In the genomic region with DNA sequence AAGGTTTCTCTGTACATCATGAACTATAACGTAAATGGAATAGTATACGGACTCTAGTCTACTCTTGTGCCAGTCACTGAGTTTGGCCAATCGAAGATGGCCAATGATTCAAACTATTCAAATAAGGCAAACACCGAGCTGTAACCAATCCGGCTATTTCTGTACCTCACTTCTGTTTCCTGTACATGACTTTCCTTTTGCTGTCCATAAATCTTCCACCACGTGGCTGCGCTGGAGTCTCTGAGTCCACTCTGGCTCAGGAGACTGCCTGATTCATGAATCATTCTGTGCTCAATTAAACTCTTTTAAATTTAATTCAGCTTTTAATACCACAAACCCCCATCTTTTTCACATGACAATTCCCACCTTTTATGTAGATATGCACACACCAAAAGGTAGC, we compare ENCODE assay signal across 14 cellular contexts. TPM values are rescaled to one million over a fixed set of nuclear protein-coding genes. Genes with fewer than 3 reads are reported as not detected.
DNase-seq lines count a peak whose midpoint lies in the region; ATAC-seq, FAIRE-seq and TF ChIP-seq lines count a peak whose summit lies in the region.
"Had no signal": no experiment of that assay in that cellular context is flagged by ENCODE, and none has a peak within 500 bp of the region (broad histone marks: within the 10 kb centered on the region; RNA-seq: fewer than 3 reads in every experiment).

No MANE protein-coding gene starts in this region.

- intact Hi-C loops in naive thymus-derived CD4-positive, alpha-beta T cell (cut with micrococcal nuclease) = loop anchor here (5.0 kb wide), 2 partner anchors 224 to 274 kb away; no protein-coding TSS in a partner anchor

- H3K27ac Mint-ChIP-seq in CD8-positive, alpha-beta memory T cell = peak overlapping the region in 3 of 8 donors; percentile 78 to 97 (median 97)
- no peak overlapping the region for H3K27ac Mint-ChIP-seq in activated T-cell treated with anti-CD3 and anti-CD28 coated beads, Interleukin-2, amount 50 U/mL, for 72 hours
- H3K27ac Mint-ChIP-seq in naive thymus-derived CD4-positive, alpha-beta T cell = peak overlapping the region in 1 of 9 donors; percentile 91

- H3K36me3 ChIP-seq in CD8-positive, alpha-beta memory T cell (ENCODE audit: insufficient read depth, low read length) = no peaks in the 10 kb centered on the region
- no peaks in the 10 kb centered on the region for H3K36me3 ChIP-seq in naive thymus-derived CD4-positive, alpha-beta T cell (ENCODE audit: control insufficient read depth in 2 of 3, insufficient read depth in 3 of 3, low read length in 3 of 3)
- peaks cover 2 to 4% of the 10 kb centered on the region in 2 donors for H3K36me3 ChIP-seq in small intestine (ENCODE audit: control insufficient read depth in 2 of 2, insufficient read depth in 2 of 2, low read length in 2 of 2)
- H3K36me3 ChIP-seq: uterus had no signal

- no peak for DNase-seq in CD8-positive, alpha-beta memory T cell
- DNase-seq in HL-60 (ENCODE audit: low read depth in 1 of 2, low spot score in 1 of 2) = no peak
- DNase-seq in activated T-cell treated with anti-CD3 and anti-CD28 coated beads, Interleukin-2, amount 50 U/mL, for 72 hours = no peak
- DNase-seq in naive thymus-derived CD4-positive, alpha-beta T cell = no peak
- DNase-seq in NCI-H226 = no peak
- no peak for DNase-seq in small intestine
- DNase-seq in HK-2 (ENCODE audit: unreplicated experiment) = no peak
- DNase-seq: DMS 273 treated with DMSO at 0.1 percent for 48 hours; dorsolateral prefrontal cortex; NCI-H1436 treated with DMSO at 0.1 percent for 48 hours; NK-92 treated with Interleukin-12 subunit alpha and Interleukin-12 subunit beta, amount 100 ng/mL, for 24 hours; retina had no signal

- peaks cover 85% of the 10 kb centered on the region for H3K4me1 ChIP-seq in CD8-positive, alpha-beta memory T cell (ENCODE audit: insufficient read depth, low read length)
- H3K4me1 ChIP-seq in naive thymus-derived CD4-positive, alpha-beta T cell (ENCODE audit: control insufficient read depth in 2 of 2, insufficient read depth in 2 of 2, low read length in 2 of 2) = peaks cover 77 to 80% of the 10 kb centered on the region in 2 donors
- no peaks in the 10 kb centered on the region for H3K4me1 ChIP-seq in small intestine (ENCODE audit: control insufficient read depth in 2 of 2, insufficient read depth in 1 of 2, low read depth in 1 of 2, low read length in 1 of 2)
- H3K4me1 ChIP-seq: uterus had no signal

- H3K27ac ChIP-seq in CD8-positive, alpha-beta memory T cell (ENCODE audit: low read depth, low read length) = no peak overlapping the region
- peak overlapping the region; percentile 86; the same call in 1 of the 2 replicates for H3K27ac ChIP-seq in HL-60 (replicated peaks)
- H3K27ac ChIP-seq in naive thymus-derived CD4-positive, alpha-beta T cell (ENCODE audit: low read depth, low read length) = peak overlapping the region; percentile 78
- H3K27ac ChIP-seq in small intestine (ENCODE audit: low read depth in 1 of 2, low read length in 1 of 2) = no peak overlapping the region
- H3K27ac ChIP-seq: dorsolateral prefrontal cortex, uterus had no signal

- no peaks in the 10 kb centered on the region for H3K9me3 ChIP-seq in CD8-positive, alpha-beta memory T cell (ENCODE audit: low read length)
- no peaks in the 10 kb centered on the region for H3K9me3 ChIP-seq in naive thymus-derived CD4-positive, alpha-beta T cell (ENCODE audit: control insufficient read depth in 2 of 3, low read length in 3 of 3)
- H3K9me3 ChIP-seq in small intestine (ENCODE audit: control insufficient read depth, low read depth) = no peaks in the 10 kb centered on the region
- H3K9me3 ChIP-seq: uterus had no signal

- POLR2A ChIA-PET in CD8-positive, alpha-beta memory T cell (lab: Charles Lee) = interaction anchor here (0.7 to 4.1 kb wide), 7 partner anchors 15 to 114 kb away, joined by 3 to 27 read pairs (median 8); partner anchors contain the start of gene MPZL3
- POLR2A ChIA-PET in naive thymus-derived CD4-positive, alpha-beta T cell (lab: Charles Lee) = interaction anchor here (0.7 to 4.6 kb wide), 12 partner anchors 9 to 116 kb away, joined by 3 to 75 read pairs (median 13); partner anchors contain the start of genes CD3D, MPZL2 and MPZL3

- no peak for ATAC-seq in activated T-cell treated with anti-CD3 and anti-CD28 coated beads, Interleukin-2, amount 50 U/mL, for 72 hours (replicated peaks in 1 of 2)
- ATAC-seq in naive thymus-derived CD4-positive, alpha-beta T cell = no peak

- no peaks in the 10 kb centered on the region for H3K9me3 Mint-ChIP-seq in CD8-positive, alpha-beta memory T cell
- H3K9me3 Mint-ChIP-seq in activated T-cell treated with anti-CD3 and anti-CD28 coated beads, Interleukin-2, amount 50 U/mL, for 72 hours = peaks cover 4 to 7% of the 10 kb centered on the region in 2 donors
- no peaks in the 10 kb centered on the region for H3K9me3 Mint-ChIP-seq in naive thymus-derived CD4-positive, alpha-beta T cell

- no peak for FAIRE-seq in small intestine (lab: Jason Lieb, UNC)

- TF ChIP-seq CTCF in HL-60 (IDR thresholded peaks at IDR 0.05; ENCODE audit: insufficient read depth, low read length) = no peak

- CTCF ChIA-PET in CD8-positive, alpha-beta memory T cell (lab: Charles Lee) = interaction anchor here (1.0 to 5.4 kb wide), 11 partner anchors 11 to 65 kb away, joined by 3 to 19 read pairs (median 4); no protein-coding TSS in a partner anchor
- CTCF ChIA-PET in naive thymus-derived CD4-positive, alpha-beta T cell (lab: Charles Lee) = interaction anchor here (1.4 to 4.0 kb wide), 5 partner anchors 10 to 69 kb away, joined by 4 to 25 read pairs (median 7); no protein-coding TSS in a partner anchor

- 68 to 85% (median 78%) methylated on average over 7 of the region's 7 CpGs for WGBS in small intestine, 3 donors

- peak overlapping the region; percentile 24 for H3K4me3 ChIP-seq in CD8-positive, alpha-beta memory T cell (ENCODE audit: low read length)
- no peak overlapping the region for H3K4me3 ChIP-seq in HL-60 (replicated peaks; ENCODE audit: insufficient read depth, low read length)
- H3K4me3 ChIP-seq in naive thymus-derived CD4-positive, alpha-beta T cell (ENCODE audit: low read length) = peak overlapping the region; percentile 4
- no peak overlapping the region for H3K4me3 ChIP-seq in small intestine (ENCODE audit: low read depth in 1 of 2, low read length in 2 of 2)
- H3K4me3 ChIP-seq: dorsolateral prefrontal cortex, lung, uterus had no signal

- H3K27me3 ChIP-seq in CD8-positive, alpha-beta memory T cell (ENCODE audit: insufficient read depth, low read length, poor library complexity, severe bottlenecking) = no peaks in the 10 kb centered on the region
- H3K27me3 ChIP-seq in HL-60 (ENCODE audit: insufficient read depth, poor library complexity, severe bottlenecking) (no peaks in the 10 kb centered on the region), small intestine (ENCODE audit: control insufficient read depth in 2 of 2, insufficient read depth in 2 of 2, low read length in 2 of 2) (no peaks in the 10 kb centered on the region)
- H3K27me3 ChIP-seq in naive thymus-derived CD4-positive, alpha-beta T cell (ENCODE audit: control insufficient read depth in 2 of 2, insufficient read depth in 2 of 2, low read length in 2 of 2) = no peaks in the 10 kb centered on the region
- H3K27me3 ChIP-seq: uterus had no signal

- H3K36me3 Mint-ChIP-seq in CD8-positive, alpha-beta memory T cell = peaks cover 4 to 55% (median 5%) of the 10 kb centered on the region in 3 donors
- peaks cover 26 to 57% of the 10 kb centered on the region in 2 donors for H3K36me3 Mint-ChIP-seq in activated T-cell treated with anti-CD3 and anti-CD28 coated beads, Interleukin-2, amount 50 U/mL, for 72 hours (ENCODE audit: insufficient read depth in 2 of 2)
- peaks cover 0 to 34% (median 0%) of the 10 kb centered on the region in 5 donors for H3K36me3 Mint-ChIP-seq in naive thymus-derived CD4-positive, alpha-beta T cell

- H3K27me3 Mint-ChIP-seq in CD8-positive, alpha-beta memory T cell = no peaks in the 10 kb centered on the region
- H3K27me3 Mint-ChIP-seq in activated T-cell treated with anti-CD3 and anti-CD28 coated beads, Interleukin-2, amount 50 U/mL, for 72 hours (ENCODE audit: low read depth) = no peaks in the 10 kb centered on the region
- H3K27me3 Mint-ChIP-seq in naive thymus-derived CD4-positive, alpha-beta T cell = no peaks in the 10 kb centered on the region

- peaks cover 0 to 62% (median 26%) of the 10 kb centered on the region in 3 donors for H3K4me1 Mint-ChIP-seq in CD8-positive, alpha-beta memory T cell
- H3K4me1 Mint-ChIP-seq in activated T-cell treated with anti-CD3 and anti-CD28 coated beads, Interleukin-2, amount 50 U/mL, for 72 hours (ENCODE audit: low read depth) = peaks cover 25% of the 10 kb centered on the region
- H3K4me1 Mint-ChIP-seq in naive thymus-derived CD4-positive, alpha-beta T cell = peaks cover 28 to 72% (median 64%) of the 10 kb centered on the region in 7 donors

- peak overlapping the region in 5 of 7 donors; percentile 50 to 89 (median 70) for H3K4me3 Mint-ChIP-seq in CD8-positive, alpha-beta memory T cell
- peak overlapping the region; percentile 60 to 88 for H3K4me3 Mint-ChIP-seq in activated T-cell treated with anti-CD3 and anti-CD28 coated beads, Interleukin-2, amount 50 U/mL, for 72 hours
- H3K4me3 Mint-ChIP-seq in naive thymus-derived CD4-positive, alpha-beta T cell = peak overlapping the region in 9 of 10 donors; percentile 68 to 78 (median 72)

RNA-seq across cellular contexts. Expression of gene JAML, which starts 1.5 kb away (rescaled TPM):
- total RNA-seq in CD8-positive, alpha-beta memory T cell = 100 to 1,000 TPM; 363 to 387 TPM
- polyA plus RNA-seq in CD8-positive, alpha-beta memory T cell = 210 TPM
- total RNA-seq in activated T-cell treated with anti-CD3 and anti-CD28 coated beads, Interleukin-2, amount 50 U/mL, for 72 hours = 100 to 1,000 TPM; 272 to 369 TPM
- total RNA-seq in naive thymus-derived CD4-positive, alpha-beta T cell = 100 to 1,000 TPM in 3 of 5 experiments, 10 to 100 TPM in 2; 64.3 to 120 (median 118) TPM
- 100 to 1,000 TPM in 1 of 2 donors, 10 to 100 TPM in 1; 94.1 to 195 TPM for polyA plus RNA-seq in naive thymus-derived CD4-positive, alpha-beta T cell
- polyA plus RNA-seq in small intestine = 10 to 100 TPM in 1 of 3 donors, 1 to 10 TPM in 2; 4.2 to 21.6 (median 5.0) TPM

RNA-seq across cellular contexts. Expression of gene MPZL3, which starts 25.9 kb away (rescaled TPM):
- 100 to 1,000 TPM; 113 to 119 TPM for total RNA-seq in CD8-positive, alpha-beta memory T cell
- 10.6 TPM for polyA plus RNA-seq in CD8-positive, alpha-beta memory T cell
- total RNA-seq in activated T-cell treated with anti-CD3 and anti-CD28 coated beads, Interleukin-2, amount 50 U/mL, for 72 hours = 10 to 100 TPM; 71.3 to 76.3 TPM
- total RNA-seq in naive thymus-derived CD4-positive, alpha-beta T cell = 10 to 100 TPM; 13.3 to 17.4 (median 17.0) TPM
- polyA plus RNA-seq in naive thymus-derived CD4-positive, alpha-beta T cell = 1 to 10 TPM; 3.6 to 4.6 TPM
- 1 to 10 TPM; 3.0 to 4.0 (median 3.9) TPM for polyA plus RNA-seq in small intestine

RNA-seq across cellular contexts. Expression of gene MPZL2, which starts 37.8 kb away (rescaled TPM):
- total RNA-seq in CD8-positive, alpha-beta memory T cell = 1 to 10 TPM; 4.5 to 5.5 TPM
- 0.36 TPM for polyA plus RNA-seq in CD8-positive, alpha-beta memory T cell
- 10 to 100 TPM; 10.1 to 12.9 TPM for total RNA-seq in activated T-cell treated with anti-CD3 and anti-CD28 coated beads, Interleukin-2, amount 50 U/mL, for 72 hours
- total RNA-seq in naive thymus-derived CD4-positive, alpha-beta T cell = 1 to 10 TPM in 4 of 5 experiments, under 1 TPM in 1; 0.69 to 5.9 (median 1.6) TPM
- 1 to 10 TPM; 1.2 to 1.5 TPM for polyA plus RNA-seq in naive thymus-derived CD4-positive, alpha-beta T cell
- polyA plus RNA-seq in small intestine = 10 to 100 TPM in 1 of 3 donors, 1 to 10 TPM in 2; 1.6 to 27.5 (median 3.1) TPM

RNA-seq across cellular contexts. Expression of gene SCN2B, which starts 49.9 kb away (rescaled TPM):
- total RNA-seq in CD8-positive, alpha-beta memory T cell = not detected
- not detected for polyA plus RNA-seq in CD8-positive, alpha-beta memory T cell
- not detected for total RNA-seq in activated T-cell treated with anti-CD3 and anti-CD28 coated beads, Interleukin-2, amount 50 U/mL, for 72 hours
- total RNA-seq in naive thymus-derived CD4-positive, alpha-beta T cell = not detected
- polyA plus RNA-seq in naive thymus-derived CD4-positive, alpha-beta T cell = not detected
- polyA plus RNA-seq in small intestine = 1 to 10 TPM in 1 of 3 donors, under 1 TPM in 1, not detected in 1; under 0.01 to 2.3 TPM

Comparison
In these comparisons a context has a peak if more than half of its experiments do, and no peak if none do; other contexts are left out.
1. H3K27ac ChIP-seq: peak in HL-60 (single experiment) and naive thymus-derived CD4-positive, alpha-beta T cell (single experiment); none in CD8-positive, alpha-beta memory T cell (single experiment) and small intestine (0 of 2).
2. H3K4me3 ChIP-seq: peak in CD8-positive, alpha-beta memory T cell (single experiment) and naive thymus-derived CD4-positive, alpha-beta T cell (single experiment); none in HL-60 (single experiment) and small intestine (0 of 2).
3. Peak in every context shown above with its lines, with median percentiles within 50 percentile points of each other: H3K4me3 Mint-ChIP-seq.